Comparison of ENCODE assay signal across 1 cellular context in the genomic region with DNA sequence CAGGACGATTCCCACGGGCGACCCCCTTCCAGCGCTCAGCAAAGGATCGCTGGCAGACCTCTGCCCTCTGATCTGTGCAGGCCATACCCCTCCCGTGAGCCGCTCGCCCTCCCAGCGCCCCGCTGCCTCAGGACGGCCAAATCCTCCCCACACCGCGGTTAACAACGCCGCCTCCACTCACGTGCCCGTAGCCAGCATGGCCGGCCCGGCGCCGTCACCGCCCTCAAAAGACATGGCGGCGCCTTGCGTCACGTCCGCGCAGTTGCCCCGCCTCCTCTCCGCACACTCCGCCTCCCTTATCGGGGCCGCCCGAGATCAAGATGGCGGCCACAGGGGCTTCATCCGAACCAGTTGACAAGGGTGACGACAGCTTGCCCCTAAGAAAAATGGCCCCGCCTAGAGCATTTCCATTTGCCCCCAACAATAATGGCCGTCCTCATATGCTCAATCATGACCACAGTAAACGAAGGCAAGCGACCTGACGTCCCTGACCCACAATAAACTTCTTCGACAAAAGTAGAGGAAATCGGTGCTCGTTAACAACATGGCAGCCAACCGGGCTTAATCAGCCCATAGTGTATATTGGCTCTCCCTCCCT.
TF ChIP-seq lines count a peak whose summit lies in the region.

No MANE protein-coding gene starts in this region.

TF ChIP-seq in K562, 482 proteins besides CTCF, POLR2A, EP300 and RAD21 (continued from another document):
- TF ChIP-seq, protein P1, sequence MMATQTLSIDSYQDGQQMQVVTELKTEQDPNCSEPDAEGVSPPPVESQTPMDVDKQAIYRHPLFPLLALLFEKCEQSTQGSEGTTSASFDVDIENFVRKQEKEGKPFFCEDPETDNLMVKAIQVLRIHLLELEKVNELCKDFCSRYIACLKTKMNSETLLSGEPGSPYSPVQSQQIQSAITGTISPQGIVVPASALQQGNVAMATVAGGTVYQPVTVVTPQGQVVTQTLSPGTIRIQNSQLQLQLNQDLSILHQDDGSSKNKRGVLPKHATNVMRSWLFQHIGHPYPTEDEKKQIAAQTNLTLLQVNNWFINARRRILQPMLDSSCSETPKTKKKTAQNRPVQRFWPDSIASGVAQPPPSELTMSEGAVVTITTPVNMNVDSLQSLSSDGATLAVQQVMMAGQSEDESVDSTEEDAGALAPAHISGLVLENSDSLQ (IDR thresholded peaks at IDR 0.05): peak; percentile 70
- TF ChIP-seq KLF6 (CRISPR knock-in tag; IDR thresholded peaks at IDR 0.05; ENCODE audit: borderline replicate concordance) (no peak; the same call in 1 of the 2 replicates), ZNF766 (CRISPR knock-in tag; conservative IDR thresholded peaks at IDR 0.05) (peak; percentile 97), YY1 (IDR thresholded peaks at IDR 0.05; ENCODE audit: borderline replicate concordance in 1 of 3, control insufficient read depth in 1 of 3, extremely low read depth in 1 of 3, insufficient read depth in 3 of 3, insufficient read length in 1 of 3, insufficient replicate concordance in 2 of 3, low read depth in 1 of 3, low read length in 2 of 3) (peak; percentile 99 to 100 (median 99)), E2F3 (CRISPR knock-in tag; IDR thresholded peaks at IDR 0.05) (peak; percentile 21; the same call in 1 of the 2 replicates)
